8 cellular contexts compared by ENCODE assay signal in the genomic region with DNA sequence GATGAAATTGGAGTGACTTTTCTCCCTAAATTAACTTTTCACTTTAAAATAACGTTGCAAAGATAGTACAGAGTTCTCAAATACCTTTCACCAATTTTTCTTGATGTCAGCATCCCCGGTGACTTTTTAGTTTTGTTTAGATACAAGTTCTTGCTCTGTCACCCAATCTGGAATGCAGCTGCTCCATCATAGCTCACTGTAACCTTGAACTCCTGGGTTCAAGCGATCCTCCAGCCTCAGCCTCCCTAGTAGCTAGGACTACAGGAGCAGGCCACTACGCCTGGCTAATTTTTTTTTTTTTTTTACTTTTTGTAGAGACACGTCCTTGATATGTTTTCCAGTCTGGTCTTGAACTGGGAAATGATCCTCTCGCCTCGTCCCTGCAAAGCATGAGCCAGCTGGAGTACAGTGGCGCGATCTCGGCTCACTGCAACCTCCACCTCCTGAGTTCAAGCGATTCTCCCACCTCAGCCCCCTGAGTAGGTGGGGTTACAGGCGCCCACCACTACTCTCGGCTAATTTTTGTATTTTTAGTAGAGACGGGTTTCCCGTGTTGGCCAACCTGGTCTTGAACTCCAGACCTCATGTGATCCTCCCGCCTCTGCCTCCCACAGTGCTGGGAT. TPM values are rescaled to one million over a fixed set of nuclear protein-coding genes. Genes with fewer than 3 reads are reported as not detected.
DNase-seq lines count a peak whose midpoint lies in the region; ATAC-seq and TF ChIP-seq lines count a peak whose summit lies in the region.

No MANE protein-coding gene starts in this region.

- 46 to 47% methylated on average over 16 of the region's 16 CpGs for WGBS in esophagus, 2 donors
- WGBS in psoas muscle, 3 donors = 51 to 52% (median 51%) methylated on average over 16 of the region's 16 CpGs

- ATAC-seq in psoas muscle = no peak
- no peak for ATAC-seq in HG02970 (IDR thresholded peaks at IDR 0.05; ENCODE audit: low FRiP score, unreplicated experiment)

- peak overlapping the region; percentile 72 to 87 for H3K4me3 ChIP-seq in esophagus (ENCODE audit: low read depth in 1 of 2, low read length in 2 of 2)
- peak overlapping the region; percentile 74 for H3K4me3 ChIP-seq in psoas muscle

- H3K9me3 ChIP-seq in esophagus (ENCODE audit: control insufficient read depth in 2 of 2, insufficient read depth in 1 of 2, low read depth in 1 of 2, low read length in 1 of 2) (no peaks in the 10 kb centered on the region), psoas muscle (no peaks in the 10 kb centered on the region)

- H3K27me3 ChIP-seq in esophagus (ENCODE audit: control insufficient read depth in 1 of 2, insufficient read depth in 2 of 2, low read length in 2 of 2) (no peaks in the 10 kb centered on the region), psoas muscle (ENCODE audit: insufficient read depth in 3 of 3, low read length in 2 of 3) (no peaks in the 10 kb centered on the region)

- DNase-seq in DMS 273 (lab: John Stamatoyannopoulos, UW; ENCODE audit: unreplicated experiment) (peak; percentile 43), DMS 273 treated with DMSO at 0.1 percent for 48 hours (lab: John Stamatoyannopoulos, UW) (no peak), SK-N-DZ (ENCODE audit: low spot score) (peak; percentile 12), psoas muscle (no peak), ecto neural progenitor cell (ENCODE audit: low spot score) (no peak), NCI-H510A treated with DMSO at 0.1 percent for 48 hours (lab: John Stamatoyannopoulos, UW) (no peak)

- intact Hi-C loops in psoas muscle (cut with DNase I) = no loop called here

- H3K4me1 ChIP-seq in esophagus (ENCODE audit: control insufficient read depth in 2 of 2, insufficient read depth in 2 of 2, low read length in 1 of 2) (peaks cover 0 to 8% of the 10 kb centered on the region in 2 donors), psoas muscle (peaks cover 4% of the 10 kb centered on the region)

- no peaks in the 10 kb centered on the region for H3K36me3 ChIP-seq in esophagus (ENCODE audit: control insufficient read depth in 2 of 2, insufficient read depth in 2 of 2, low read length in 1 of 2)
- H3K36me3 ChIP-seq in psoas muscle (ENCODE audit: insufficient read depth in 1 of 2, low read depth in 1 of 2) = no peaks in the 10 kb centered on the region

- TF ChIP-seq CTCF in psoas muscle (IDR thresholded peaks at IDR 0.05) = no peak

- H3K27ac ChIP-seq in esophagus (ENCODE audit: low read depth in 2 of 2, low read length in 1 of 2) = peak overlapping the region; percentile 66 to 92
- H3K27ac ChIP-seq in psoas muscle = peak overlapping the region; percentile 79

RNA-seq across cellular contexts. Expression of a gene that starts 0.7 kb away (rescaled TPM):
- polyA plus RNA-seq in SK-N-DZ (2014; cell fraction: cytosol; rRNA removed) = 8.4 and 11.1 TPM in 2 replicates
- polyA plus RNA-seq in SK-N-DZ (2014; cell fraction: nucleus; rRNA removed) = 7.0 and 10.7 TPM in 2 replicates
- polyA plus RNA-seq in esophagus = 1 to 10 TPM; 3.0 to 3.2 TPM
- total RNA-seq in psoas muscle = 1 to 10 TPM; 1.5 to 4.1 (median 2.7) TPM
- 1 to 10 TPM; 2.0 to 4.1 (median 2.3) TPM for polyA plus RNA-seq in psoas muscle

RNA-seq across cellular contexts. Expression of a gene that starts 0.9 kb away (rescaled TPM):
- 5.8 and 6.1 TPM in 2 replicates for polyA plus RNA-seq in SK-N-DZ (2014; cell fraction: cytosol; rRNA removed)
- 2.7 and 3.7 TPM in 2 replicates for polyA plus RNA-seq in SK-N-DZ (2014; cell fraction: nucleus; rRNA removed)
- polyA plus RNA-seq in esophagus = 1 to 10 TPM; 1.5 to 1.9 TPM
- total RNA-seq in psoas muscle = 1 to 10 TPM in 2 of 4 donors, under 1 TPM in 2; 0.81 to 1.9 (median 1.3) TPM
- polyA plus RNA-seq in psoas muscle = 1 to 10 TPM in 2 of 3 donors, under 1 TPM in 1; 0.49 to 2.8 (median 1.7) TPM

RNA-seq across cellular contexts. Expression of a gene that starts 35.2 kb away (rescaled TPM):
- polyA plus RNA-seq in SK-N-DZ (2014; cell fraction: cytosol; rRNA removed) = not detected in 2 replicates
- polyA plus RNA-seq in SK-N-DZ (2014; cell fraction: nucleus; rRNA removed) = 0.25 TPM in 1 of 2 replicates, not detected in the other
- 10 to 100 TPM in 1 of 2 donors, 1 to 10 TPM in 1; 6.8 to 14.4 TPM for polyA plus RNA-seq in esophagus
- total RNA-seq in psoas muscle = not detected
- polyA plus RNA-seq in psoas muscle = not detected

Comparison
In these comparisons a context has a peak if more than half of its experiments do, and no peak if none do; other contexts are left out.
1. DNase-seq: peak in DMS 273 (single experiment) and SK-N-DZ (single experiment); none in DMS 273 treated with DMSO at 0.1 percent for 48 hours (single experiment), psoas muscle (0 of 2), ecto neural progenitor cell (single experiment) and NCI-H510A treated with DMSO at 0.1 percent for 48 hours (single experiment).
2. RNA of a gene that starts 35.2 kb away (polyA plus RNA-seq): 6.8 to 14.4 TPM in esophagus; not detected in psoas muscle; every median in the first group is over 4 times any median in the second.